ENCODE assay signal across 17 cellular contexts in genomic region chr7:94324380-94325120, GRCh38.
DNase-seq lines count a peak whose midpoint lies in the region; ATAC-seq and TF ChIP-seq lines count a peak whose summit lies in the region.
"Had no signal": no experiment of that assay in that cellular context is flagged by ENCODE, and none has a peak within 500 bp of the region (broad histone marks: within the 10 kb centered on the region; RNA-seq: fewer than 3 reads in every experiment).

No MANE protein-coding gene starts in this region.

- intact Hi-C loops in OCI-LY7 (cut with micrococcal nuclease; ENCODE audit: unreplicated experiment): no loop called here

- H3K9me2 ChIP-seq in OCI-LY7 (ENCODE audit: insufficient read depth, low read length): no peaks in the 10 kb centered on the region

- peak overlapping the region in 1 of 2 donors; percentile 6 for H3K4me3 ChIP-seq in foreskin fibroblast (ENCODE audit: low read depth in 1 of 2, low read length in 2 of 2)
- no peak overlapping the region for H3K4me3 ChIP-seq in OCI-LY7 (ENCODE audit: low read depth, low read length, poor library complexity, severe bottlenecking)
- H3K4me3 ChIP-seq: gastrocnemius medialis, GM23338, pancreas had no signal

- no peaks in the 10 kb centered on the region for H3K4me1 ChIP-seq in OCI-LY7 (ENCODE audit: insufficient read depth, low read length, poor library complexity, severe bottlenecking)
- H3K4me1 ChIP-seq: gastrocnemius medialis, pancreas had no signal

- no peaks in the 10 kb centered on the region for H3K79me2 ChIP-seq in OCI-LY7 (ENCODE audit: insufficient read depth, low read depth, low read length)

- no peaks in the 10 kb centered on the region for H4K20me1 ChIP-seq in OCI-LY7 (ENCODE audit: insufficient read depth, low read length)

- CTCF ChIA-PET in OCI-LY7 (lab: Charles Lee; ENCODE audit: unreplicated experiment): no interaction called here

- H2AFZ ChIP-seq in OCI-LY7 (ENCODE audit: low read length): no peak overlapping the region
- H2AFZ ChIP-seq: GM23338 had no signal

- TF ChIP-seq CTCF in foreskin fibroblast (IDR thresholded peaks at IDR 0.05; ENCODE audit: low read depth, low read length): no peak
- no peak for TF ChIP-seq CTCF in OCI-LY7 (conservative IDR thresholded peaks at IDR 0.05; ENCODE audit: low read length)

- H3K36me3 ChIP-seq in OCI-LY7 (ENCODE audit: insufficient read depth, low read length): no peaks in the 10 kb centered on the region
- H3K36me3 ChIP-seq: gastrocnemius medialis, pancreas had no signal

- H3K9me3 ChIP-seq in OCI-LY7 (ENCODE audit: low read length): no peaks in the 10 kb centered on the region
- H3K9me3 ChIP-seq: gastrocnemius medialis, pancreas had no signal

- POLR2A ChIA-PET in OCI-LY7 (lab: Charles Lee): interaction anchor here (0.6 to 1.1 kb wide), 3 partner anchors 50 to 493 kb away, joined by 3 to 4 read pairs (median 4); no protein-coding TSS in a partner anchor

- no peak overlapping the region for H3K4me2 ChIP-seq in OCI-LY7 (ENCODE audit: low read length)
- H3K4me2 ChIP-seq: GM23338 had no signal

- no peak overlapping the region for H3K27ac ChIP-seq in OCI-LY7 (ENCODE audit: low read depth, low read length, poor library complexity, severe bottlenecking)
- H3K27ac ChIP-seq: gastrocnemius medialis, pancreas had no signal

- BruUV-seq in OCI-LY7 (replicated peaks; lab: Mats Ljungman, UMichigan): no TSS peak

- DNase-seq in GM04503 (ENCODE audit: low read depth) (peak; percentile 34), foreskin fibroblast (peak; percentile 61 to 76), stromal cell of bone marrow (ENCODE audit: low read depth) (peak; percentile 49), OCI-LY7 (ENCODE audit: low spot score) (no peak), GM19240 (ENCODE audit: insufficient read length, low spot score) (no peak), SW480 (ENCODE audit: low spot score) (no peak)
- DNase-seq: activated CD4-positive, alpha-beta T cell treated with anti-CD3 and anti-CD28 coated beads, Interleukin-2, amount 10 ng/mL, durations not matched to agents 24 days and 14 days; activated CD8-positive, alpha-beta memory T cell treated with anti-CD3 and anti-CD28 coated beads, Interleukin-2, amount 50 U/mL, for 48 hours; activated gamma-delta T cell treated with Interleukin-2 at 50 U/mL for 16 hours; amygdala; gastrocnemius medialis; NCI-H1436 treated with DMSO at 0.1 percent for 48 hours; pancreas; stimulated activated CD4-positive, alpha-beta T cell treated with anti-CD3 and anti-CD28 coated beads, Interleukin-4, amount 100 ng/mL, for 24 hours; SW 1271 had no signal

- ATAC-seq in SK-N-SH treated with all-trans-retinoic acid at 6 μM for 48 hours: peak; percentile 94
- ATAC-seq: gastrocnemius medialis, GM23338 had no signal

TF ChIP-seq in SK-N-SH treated with all-trans-retinoic acid at 6 μM for 48 hours, 23 proteins besides CTCF, POLR2A, EP300 and RAD21:
- TF ChIP-seq RARB (CRISPR knock-in tag; IDR thresholded peaks at IDR 0.05) (no peak), TOX (CRISPR knock-in tag; IDR thresholded peaks at IDR 0.05; ENCODE audit: borderline replicate concordance) (no peak), CSRNP3 (CRISPR knock-in tag; IDR thresholded peaks at IDR 0.05) (no peak), CSDC2 (CRISPR knock-in tag; IDR thresholded peaks at IDR 0.05) (no peak), ZNF70 (CRISPR knock-in tag; IDR thresholded peaks at IDR 0.05) (no peak), POU6F1 (CRISPR knock-in tag; IDR thresholded peaks at IDR 0.05; ENCODE audit: borderline replicate concordance, low read depth) (no peak), ARNTL (CRISPR knock-in tag; IDR thresholded peaks at IDR 0.05; ENCODE audit: borderline replicate concordance, low read depth) (no peak), OSR1 (CRISPR knock-in tag; IDR thresholded peaks at IDR 0.05) (no peak)
- TF ChIP-seq, protein P1, sequence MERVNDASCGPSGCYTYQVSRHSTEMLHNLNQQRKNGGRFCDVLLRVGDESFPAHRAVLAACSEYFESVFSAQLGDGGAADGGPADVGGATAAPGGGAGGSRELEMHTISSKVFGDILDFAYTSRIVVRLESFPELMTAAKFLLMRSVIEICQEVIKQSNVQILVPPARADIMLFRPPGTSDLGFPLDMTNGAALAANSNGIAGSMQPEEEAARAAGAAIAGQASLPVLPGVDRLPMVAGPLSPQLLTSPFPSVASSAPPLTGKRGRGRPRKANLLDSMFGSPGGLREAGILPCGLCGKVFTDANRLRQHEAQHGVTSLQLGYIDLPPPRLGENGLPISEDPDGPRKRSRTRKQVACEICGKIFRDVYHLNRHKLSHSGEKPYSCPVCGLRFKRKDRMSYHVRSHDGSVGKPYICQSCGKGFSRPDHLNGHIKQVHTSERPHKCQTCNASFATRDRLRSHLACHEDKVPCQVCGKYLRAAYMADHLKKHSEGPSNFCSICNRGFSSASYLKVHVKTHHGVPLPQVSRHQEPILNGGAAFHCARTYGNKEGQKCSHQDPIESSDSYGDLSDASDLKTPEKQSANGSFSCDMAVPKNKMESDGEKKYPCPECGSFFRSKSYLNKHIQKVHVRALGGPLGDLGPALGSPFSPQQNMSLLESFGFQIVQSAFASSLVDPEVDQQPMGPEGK (CRISPR knock-in tag; IDR thresholded peaks at IDR 0.05; ENCODE audit: borderline replicate concordance): no peak

Comparison
In these comparisons a context has a peak if more than half of its experiments do, and no peak if none do; other contexts are left out.
1. DNase-seq: peak in GM04503 (single experiment), foreskin fibroblast (2 of 2) and stromal cell of bone marrow (single experiment); none in OCI-LY7 (single experiment), GM19240 (single experiment) and SW480 (single experiment).